In the genomic region with DNA sequence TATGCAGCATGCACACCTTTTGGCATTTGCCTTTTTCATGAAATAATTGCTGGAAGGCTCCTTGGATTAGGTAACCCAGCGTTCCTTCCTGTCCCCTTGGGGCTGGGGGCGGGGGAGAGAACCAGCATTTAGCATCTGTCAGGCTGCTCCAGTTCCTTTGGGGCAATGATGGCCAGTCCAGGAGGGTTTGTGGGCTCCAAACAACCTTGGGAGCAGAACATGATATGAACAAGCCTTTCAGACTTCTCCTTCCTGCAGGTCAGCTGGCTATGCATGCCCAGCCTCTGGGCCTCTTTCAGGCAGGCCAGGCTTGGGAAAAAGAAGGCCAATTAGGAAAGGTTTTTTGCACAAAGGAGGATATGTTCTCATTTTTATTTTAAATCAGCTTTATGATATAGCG, we compare ENCODE assay signal across 23 cellular contexts. TPM values are rescaled to one million over a fixed set of nuclear protein-coding genes. Genes with fewer than 3 reads are reported as not detected.
DNase-seq lines count a peak whose midpoint lies in the region; ATAC-seq, FAIRE-seq and TF ChIP-seq lines count a peak whose summit lies in the region.
"Had no signal": no experiment of that assay in that cellular context is flagged by ENCODE, and none has a peak within 500 bp of the region (broad histone marks: within the 10 kb centered on the region; RNA-seq: fewer than 3 reads in every experiment).

No MANE protein-coding gene starts in this region.

- TF ChIP-seq CTCF in right atrium auricular region (IDR thresholded peaks at IDR 0.05), result no peak
- no peak for TF ChIP-seq CTCF in bronchial epithelial cell (IDR thresholded peaks at IDR 0.05; ENCODE audit: insufficient read depth, low read length, severe bottlenecking)
- no peak for TF ChIP-seq CTCF in nephron (IDR thresholded peaks at IDR 0.05; ENCODE audit: unreplicated experiment in 3 of 3)
- TF ChIP-seq CTCF in type B pancreatic cell (conservative IDR thresholded peaks at IDR 0.05), result no peak

- peaks cover 5% of the 10 kb centered on the region for H3K36me3 Mint-ChIP-seq in nephron (ENCODE audit: low read depth)
- no peaks in the 10 kb centered on the region for H3K36me3 Mint-ChIP-seq in type B pancreatic cell
- H3K36me3 Mint-ChIP-seq: immature natural killer cell had no signal

- DNase-seq in right cardiac atrium (peak in 2 of 3 donors; percentile 16 to 27), right atrium auricular region (ENCODE audit: low spot score) (no peak), bronchial epithelial cell (ENCODE audit: low read depth) (no peak), type B pancreatic cell (ENCODE audit: extremely low spot score, unreplicated experiment) (no peak)
- no peak for DNase-seq in stimulated activated CD4-positive, alpha-beta T cell treated with anti-CD3 and anti-CD28 coated beads, Interleukin-4, amount 100 ng/mL, for 1 hour
- DNase-seq: activated gamma-delta T cell treated with Interleukin-2 at 50 U/mL for 16 hours, adrenal gland, immature natural killer cell, MG63, midbrain, NCI-H1436, T-helper 2 cell had no signal

- H3K27ac ChIP-seq in right cardiac atrium (ENCODE audit: low read length) (no peak overlapping the region), right atrium auricular region (no peak overlapping the region)
- H3K27ac ChIP-seq: adrenal gland had no signal

- H3K9me3 ChIP-seq in right cardiac atrium (ENCODE audit: control insufficient read depth, low read length) (no peaks in the 10 kb centered on the region), right atrium auricular region (no peaks in the 10 kb centered on the region)
- H3K9me3 ChIP-seq: adrenal gland, heart right ventricle, MG63 had no signal

- H3K4me1 Mint-ChIP-seq in nephron, result peaks cover 65% of the 10 kb centered on the region
- H3K4me1 Mint-ChIP-seq in type B pancreatic cell (ENCODE audit: unreplicated experiment), result peaks cover 40% of the 10 kb centered on the region

- peak overlapping the region; percentile 86 to 92 (median 91) for H3K4me3 Mint-ChIP-seq in nephron
- H3K4me3 Mint-ChIP-seq in type B pancreatic cell, result peak overlapping the region; percentile 98

- peaks cover 3% of the 10 kb centered on the region for H3K4me1 ChIP-seq in right cardiac atrium (ENCODE audit: control insufficient read depth, insufficient read depth, low read length)
- H3K4me1 ChIP-seq in right atrium auricular region, result peaks cover 0 to 42% of the 10 kb centered on the region in 2 donors

- peak; percentile 64 for FAIRE-seq in bronchial epithelial cell (lab: Jason Lieb, UNC)
- FAIRE-seq: H54 had no signal

- H3K36me3 ChIP-seq in right atrium auricular region (no peaks in the 10 kb centered on the region), bronchial epithelial cell (ENCODE audit: control insufficient read depth, insufficient read depth, low read length) (no peaks in the 10 kb centered on the region)
- H3K36me3 ChIP-seq: adrenal gland, heart right ventricle, MG63 had no signal

- intact Hi-C loops in right cardiac atrium (cut with DNase I), result no loop called here

- H3K9me3 Mint-ChIP-seq in nephron (no peaks in the 10 kb centered on the region), type B pancreatic cell (no peaks in the 10 kb centered on the region)

- H3K27ac Mint-ChIP-seq in nephron (peak overlapping the region; percentile 83 to 95 (median 95)), type B pancreatic cell (peak overlapping the region; percentile 16)
- H3K27ac Mint-ChIP-seq: immature natural killer cell had no signal

- H3K27me3 Mint-ChIP-seq in nephron (ENCODE audit: low read depth), result peaks cover 17% of the 10 kb centered on the region
- peaks cover 23% of the 10 kb centered on the region for H3K27me3 Mint-ChIP-seq in type B pancreatic cell

- ATAC-seq in right cardiac atrium, result no peak
- ATAC-seq in HG02938 (IDR thresholded peaks at IDR 0.05; ENCODE audit: unreplicated experiment), result no peak
- no peak for ATAC-seq in HG03457 (IDR thresholded peaks at IDR 0.05; ENCODE audit: unreplicated experiment)

- H3K4me3 ChIP-seq in right cardiac atrium (ENCODE audit: low read length) (no peak overlapping the region), right atrium auricular region (no peak overlapping the region), bronchial epithelial cell (ENCODE audit: low read depth, low read length) (no peak overlapping the region)
- H3K4me3 ChIP-seq: MG63 had no signal

- H3K27me3 ChIP-seq in right cardiac atrium (ENCODE audit: control insufficient read depth, insufficient read depth), result no peaks in the 10 kb centered on the region
- no peaks in the 10 kb centered on the region for H3K27me3 ChIP-seq in right atrium auricular region
- H3K27me3 ChIP-seq in bronchial epithelial cell (ENCODE audit: control insufficient read depth, insufficient read depth, low read length), result peaks cover 26% of the 10 kb centered on the region

- 79% methylated on average over 3 of the region's 3 CpGs for WGBS in right cardiac atrium

RNA-seq across cellular contexts. Expression of gene SMTNL2, which starts 1.1 kb away (rescaled TPM):
- total RNA-seq in right cardiac atrium, result 10 to 100 TPM; 10.7 to 20.8 (median 14.2) TPM
- polyA plus RNA-seq in right cardiac atrium, result 5.8 TPM
- total RNA-seq in right atrium auricular region, result 10 to 100 TPM; 21.1 to 41.6 TPM
- not detected in 2 replicates for total RNA-seq in bronchial epithelial cell
- 19.4 and 25.5 TPM in 2 replicates for total RNA-seq in type B pancreatic cell (ENCODE audit: low replicate concordance)
- total RNA-seq: A673, G401, pulmonary artery endothelial cell had no signal
- polyA plus RNA-seq: BJ, immature natural killer cell had no signal

RNA-seq across cellular contexts. Expression of gene GGT6, which starts 22.8 kb away (rescaled TPM):
- total RNA-seq in right cardiac atrium (not detected), right atrium auricular region (not detected), bronchial epithelial cell (6.6 and 24.1 TPM in 2 replicates), type B pancreatic cell (ENCODE audit: low replicate concordance) (1.0 and 1.4 TPM in 2 replicates)
- not detected for polyA plus RNA-seq in right cardiac atrium
- total RNA-seq: A673, dermis blood vessel endothelial cell, G401, pulmonary artery endothelial cell, SK-MEL-5 had no signal
- polyA plus RNA-seq: BJ, immature natural killer cell had no signal

RNA-seq across cellular contexts. Expression of gene MYBBP1A, which starts 28.0 kb away (rescaled TPM):
- 10 to 100 TPM; 18.4 to 28.5 (median 23.1) TPM for total RNA-seq in right cardiac atrium
- polyA plus RNA-seq in right cardiac atrium, result 15.9 TPM
- 10 to 100 TPM; 19.6 to 25.8 TPM for total RNA-seq in right atrium auricular region
- 45.1 and 60.6 TPM in 2 replicates for total RNA-seq in bronchial epithelial cell
- 63.7 and 66.0 TPM in 2 replicates for total RNA-seq in type B pancreatic cell (ENCODE audit: low replicate concordance)

RNA-seq across cellular contexts. Expression of gene ALOX15, which starts 58.3 kb away (rescaled TPM):
- total RNA-seq in right cardiac atrium (1 to 10 TPM in 2 of 4 donors, under 1 TPM in 1, not detected in 1; 0.91 to 2.0 (median 1.0) TPM), right atrium auricular region (10 to 100 TPM; 16.9 to 65.0 TPM), bronchial epithelial cell (under 0.01 TPM in 1 of 2 replicates, not detected in the other), type B pancreatic cell (ENCODE audit: low replicate concordance) (2.1 and 4.9 TPM in 2 replicates)
- 0.05 TPM for polyA plus RNA-seq in right cardiac atrium
- total RNA-seq: A673, dermis blood vessel endothelial cell, pulmonary artery endothelial cell, SK-MEL-5 had no signal
- polyA plus RNA-seq: BJ, heart right ventricle, immature natural killer cell had no signal

Comparison
In these comparisons a context has a peak if more than half of its experiments do, and no peak if none do; other contexts are left out.
1. DNase-seq: peak in right cardiac atrium (2 of 3); none in right atrium auricular region (single experiment), bronchial epithelial cell (single experiment), type B pancreatic cell (single experiment) and stimulated activated CD4-positive, alpha-beta T cell treated with anti-CD3 and anti-CD28 coated beads, Interleukin-4, amount 100 ng/mL, for 1 hour (single experiment).
2. RNA of gene SMTNL2, which starts 1.1 kb away (total RNA-seq): 21.1 to 41.6 TPM in right atrium auricular region, 19.4 to 25.5 TPM in type B pancreatic cell and 10.7 to 20.8 TPM in right cardiac atrium; not detected in bronchial epithelial cell; every median in the first group is over 10 times any median in the second.